ENCODE assay signal across 8 cellular contexts in the genomic region with DNA sequence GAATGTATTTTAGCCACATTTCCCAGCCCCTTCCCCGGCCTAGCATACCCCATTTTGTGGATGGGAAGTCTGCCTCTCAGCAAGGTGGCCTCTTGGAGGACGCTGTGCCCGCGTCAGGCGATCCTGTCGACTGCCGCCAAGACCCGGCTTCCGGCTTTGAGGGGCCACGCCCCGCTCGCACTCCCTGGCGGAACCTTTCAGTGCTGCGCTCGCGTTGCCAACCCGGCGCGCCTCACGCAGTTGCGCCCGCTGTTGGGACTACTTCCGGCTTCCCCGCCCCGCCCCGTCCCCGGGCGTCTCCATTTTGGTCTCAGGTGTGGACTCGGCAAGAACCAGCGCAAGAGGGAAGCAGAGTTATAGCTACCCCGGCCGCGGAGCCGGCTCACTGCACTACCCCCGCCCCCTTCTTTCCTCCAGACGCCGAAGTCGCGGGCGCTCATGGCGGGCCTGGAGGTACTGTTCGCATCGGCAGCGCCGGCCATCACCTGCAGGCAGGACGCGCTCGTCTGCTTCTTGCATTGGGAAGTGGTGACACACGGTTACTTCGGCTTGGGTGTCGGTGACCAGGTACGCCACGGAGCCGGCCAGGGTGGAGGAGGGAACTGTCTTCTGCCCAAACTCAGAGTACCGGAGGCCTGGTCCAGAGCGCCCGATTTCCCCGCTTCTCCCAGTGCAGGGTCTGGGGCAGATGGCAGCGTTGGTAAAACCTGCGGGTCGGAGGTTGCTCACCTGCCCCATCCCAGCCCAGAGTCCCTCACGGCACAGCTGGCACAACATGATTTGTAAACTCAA. TPM values are rescaled to one million over a fixed set of nuclear protein-coding genes. Genes with fewer than 3 reads are reported as not detected.
DNase-seq lines count a peak whose midpoint lies in the region; FAIRE-seq and TF ChIP-seq lines count a peak whose summit lies in the region.

A gene with protein sequence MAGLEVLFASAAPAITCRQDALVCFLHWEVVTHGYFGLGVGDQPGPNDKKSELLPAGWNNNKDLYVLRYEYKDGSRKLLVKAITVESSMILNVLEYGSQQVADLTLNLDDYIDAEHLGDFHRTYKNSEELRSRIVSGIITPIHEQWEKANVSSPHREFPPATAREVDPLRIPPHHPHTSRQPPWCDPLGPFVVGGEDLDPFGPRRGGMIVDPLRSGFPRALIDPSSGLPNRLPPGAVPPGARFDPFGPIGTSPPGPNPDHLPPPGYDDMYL (plus strand): TSS at position 267 of the 792 bp plus-strand sequence. CDS start 172 bp downstream, at position 439.

- peak within 1 kb of the TSS; percentile 59 for H3K27ac ChIP-seq in H1 (ENCODE audit: low read depth, low read length)
- peak within 1 kb of the TSS; percentile 27 for H3K27ac ChIP-seq in mesenchymal stem cell (ENCODE audit: low read length, poor library complexity, severe bottlenecking)

- H3K9me3 ChIP-seq in H1 (ENCODE audit: insufficient read depth in 2 of 2, low read depth in 1 of 2, low read length in 1 of 2): no peaks in the 10 kb centered on the region
- H3K9me3 ChIP-seq in mesenchymal stem cell (ENCODE audit: control insufficient read depth, low read length): no peaks in the 10 kb centered on the region

- peak within 1 kb of the TSS; percentile 89 to 92 for H3K4me2 ChIP-seq in H1 (ENCODE audit: insufficient read depth in 1 of 2, low read depth in 2 of 2, low read length in 2 of 2)
- H3K4me2 ChIP-seq in mesenchymal stem cell (ENCODE audit: low read length, poor library complexity, severe bottlenecking): peak within 1 kb of the TSS; percentile 94

- TF ChIP-seq EP300 in H1 (IDR thresholded peaks at IDR 0.05; ENCODE audit: borderline replicate concordance in 1 of 2, low read depth in 2 of 2, low read length in 2 of 2): peak in 1 of 2 experiments; percentile 77; a peak in 2 of 3 replicates

- H2BK5ac ChIP-seq in H1 (ENCODE audit: low read depth, low read length): peak within 1 kb of the TSS; percentile 85; the same call in 1 of the 2 replicates
- no peak within 1 kb of the TSS for H2BK5ac ChIP-seq in mesenchymal stem cell (ENCODE audit: low read depth, low read length, poor library complexity, severe bottlenecking)

- peaks cover 0 to 7% (median 2%) of the 10 kb centered on the region in 4 experiments; a peak in 4 of 7 replicates for H3K4me1 ChIP-seq in H1 (replicated peaks in 1 of 4; ENCODE audit: control insufficient read depth in 3 of 4, insufficient read depth in 4 of 4, low read length in 3 of 4)
- peaks cover 12% of the 10 kb centered on the region for H3K4me1 ChIP-seq in mesenchymal stem cell (ENCODE audit: control insufficient read depth, insufficient read depth, low read depth, low read length)

- peaks cover 0 to 2% (median 0%) of the 10 kb centered on the region in 4 experiments; a peak in 4 of 8 replicates for H3K36me3 ChIP-seq in H1 (ENCODE audit: control insufficient read depth in 2 of 4, insufficient read depth in 4 of 4, low read length in 3 of 4)
- peaks cover 0 to 9% of the 10 kb centered on the region in 2 experiments for H3K36me3 ChIP-seq in mesenchymal stem cell (ENCODE audit: control insufficient read depth in 1 of 2, insufficient read depth in 2 of 2, low read depth in 1 of 2, low read length in 2 of 2)

- peak within 1 kb of the TSS; percentile 79 to 85 (median 82) for H3K9ac ChIP-seq in H1 (replicated peaks in 1 of 4; ENCODE audit: extremely low read depth in 1 of 4, low read depth in 3 of 4, low read length in 3 of 4)
- peak within 1 kb of the TSS; percentile 95 for H3K9ac ChIP-seq in mesenchymal stem cell (ENCODE audit: low read length)

- peak within 1 kb of the TSS; percentile 48; the same call in 1 of the 2 replicates for H2AK5ac ChIP-seq in H1 (ENCODE audit: low read depth, low read length)
- H2AK5ac ChIP-seq in mesenchymal stem cell (ENCODE audit: low read length, severe bottlenecking): peak within 1 kb of the TSS; percentile 72

- no peak within 1 kb of the TSS for H2BK20ac ChIP-seq in H1 (ENCODE audit: low read length)

- H2BK15ac ChIP-seq in H1 (ENCODE audit: low read length) (0 out of 2 replicates have a peak within 1 kb of the TSS, but pooled peaks have one; percentile 72), mesenchymal stem cell (ENCODE audit: low read depth, poor library complexity, severe bottlenecking) (no peak within 1 kb of the TSS)

- H3K79me2 ChIP-seq in H1 (ENCODE audit: control insufficient read depth in 1 of 2, insufficient read depth in 2 of 2, low read length in 2 of 2): peaks cover 17 to 48% of the 10 kb centered on the region in 2 experiments

- peak within 1 kb of the TSS; percentile 52 for H4K91ac ChIP-seq in H1 (replicated peaks; ENCODE audit: insufficient read length, low read length)
- peak within 1 kb of the TSS; percentile 80 for H4K91ac ChIP-seq in mesenchymal stem cell (ENCODE audit: low read length)

- peak within 1 kb of the TSS; percentile 95 to 98 (median 97) for H3K4me3 ChIP-seq in H1 (ENCODE audit: extremely low read depth in 1 of 4, insufficient read depth in 2 of 4, low read depth in 3 of 4, low read length in 4 of 4)
- H3K4me3 ChIP-seq in mesenchymal stem cell (ENCODE audit: insufficient read depth in 1 of 2, low read depth in 1 of 2, low read length in 2 of 2): peak within 1 kb of the TSS; percentile 92 to 100

- peak within 1 kb of the TSS; percentile 2 for H3K56ac ChIP-seq in H1 (replicated peaks; ENCODE audit: insufficient read length, low read depth, low read length)

- no peak within 1 kb of the TSS for H2BK12ac ChIP-seq in H1 (ENCODE audit: low read depth, low read length)
- H2BK12ac ChIP-seq in mesenchymal stem cell (ENCODE audit: low read length in 2 of 2): peak within 1 kb of the TSS in 1 of 2 experiments; percentile 43

- H3K79me1 ChIP-seq in H1 (ENCODE audit: low read depth, low read length): peaks cover 4% of the 10 kb centered on the region; the same call in 1 of the 2 replicates
- H3K79me1 ChIP-seq in mesenchymal stem cell (replicated peaks; ENCODE audit: low read length, poor library complexity, severe bottlenecking): peaks cover 18% of the 10 kb centered on the region

- TF ChIP-seq RAD21 in H1 (IDR thresholded peaks at IDR 0.05 in 1 of 2, conservative IDR thresholded peaks at IDR 0.05 in 1 of 2; ENCODE audit: low read depth in 2 of 2, low read length in 2 of 2): peak in 1 of 2 experiments; percentile 4; a peak in 1 of 4 replicates

- peak within 1 kb of the TSS; percentile 48 for H3K4ac ChIP-seq in H1 (replicated peaks; ENCODE audit: insufficient read length, low read depth, low read length)
- peak within 1 kb of the TSS; percentile 90 to 98 for H3K4ac ChIP-seq in mesenchymal stem cell (ENCODE audit: low read depth in 1 of 2, low read length in 2 of 2)

- no peak for FAIRE-seq in H1 (lab: Jason Lieb, UNC)

- CTCF ChIA-PET in H1 (lab: Charles Lee; ENCODE audit: partially characterized antibody): interaction anchor here (1.1 to 1.9 kb wide), 4 partner anchors 10 to 162 kb away, joined by 3 to 10 read pairs (median 4); no protein-coding TSS in a partner anchor

- TF ChIP-seq CTCF in GM20000 (IDR thresholded peaks at IDR 0.05; ENCODE audit: extremely low read depth, missing control alignments) (no peak), H1 (IDR thresholded peaks at IDR 0.05; ENCODE audit: control extremely low read depth in 1 of 3, insufficient read depth in 1 of 3, low read depth in 1 of 3, low read length in 3 of 3) (no peak)

- peak within 1 kb of the TSS; percentile 95 for H2AFZ ChIP-seq in H1 (ENCODE audit: low read length)
- peak within 1 kb of the TSS; percentile 87 for H2AFZ ChIP-seq in mesenchymal stem cell (ENCODE audit: low read depth, low read length)

- WGBS in H1 (ENCODE audit: extremely low coverage in 1 of 2, insufficient coverage in 1 of 2, insufficient read length in 1 of 2, insufficient replicate concordance in 2 of 2, low coverage in 1 of 2, low lambda C conversion rate in 2 of 2, missing lambda C conversion rate in 1 of 2), 2 experiments: 1% methylated on average over 47 of the region's 62 CpGs; no CpG with 5 or more reads in 1 of the 2 experiments
- under 1% methylated on average over 59 of the region's 62 CpGs for WGBS in mesenchymal stem cell

- H3K23ac ChIP-seq in H1 (ENCODE audit: insufficient read length): no peak within 1 kb of the TSS
- peak within 1 kb of the TSS in 1 of 2 experiments; percentile 96 for H3K23ac ChIP-seq in mesenchymal stem cell (ENCODE audit: low read length in 2 of 2)

- H2BK120ac ChIP-seq in H1 (replicated peaks; ENCODE audit: low read depth, low read length) (peak within 1 kb of the TSS; percentile 69), mesenchymal stem cell (ENCODE audit: low read depth, low read length) (no peak within 1 kb of the TSS)

- H4K8ac ChIP-seq in H1 (ENCODE audit: extremely low read depth, insufficient read depth, low read length) (peak within 1 kb of the TSS; percentile 97), mesenchymal stem cell (ENCODE audit: low read length) (peak within 1 kb of the TSS; percentile 92)

- peaks cover 11% of the 10 kb centered on the region; the same call in 1 of the 2 replicates for H3K23me2 ChIP-seq in H1 (ENCODE audit: low read depth, low read length)

- H4K20me1 ChIP-seq in H1 (replicated peaks in 1 of 2; ENCODE audit: control insufficient read depth in 1 of 2, insufficient read depth in 2 of 2, low read length in 2 of 2): peaks cover 0 to 3% of the 10 kb centered on the region in 2 experiments

- no peak within 1 kb of the TSS for H3K14ac ChIP-seq in H1 (ENCODE audit: insufficient read length)
- H3K14ac ChIP-seq in mesenchymal stem cell (ENCODE audit: low read length in 2 of 2): peak within 1 kb of the TSS in 1 of 2 experiments; percentile 91

- H4K5ac ChIP-seq in H1 (ENCODE audit: insufficient read length, low read depth, low read length): no peak within 1 kb of the TSS

- DNase-seq in COLO668 (lab: John Stamatoyannopoulos, UW; ENCODE audit: unreplicated experiment) (peak; percentile 98), GM20000 (ENCODE audit: low spot score) (peak; percentile 91), HT-29 (ENCODE audit: low spot score) (peak; percentile 92), NOMO-1 (lab: John Stamatoyannopoulos, UW; ENCODE audit: unreplicated experiment in 2 of 2) (peak; percentile 86 to 91), H1 (ENCODE audit: low read depth in 1 of 2, low spot score in 2 of 2) (peak; percentile 80 to 98), mesenchymal stem cell (peak; percentile 90)
- peak; percentile 87 to 91 for DNase-seq in activated CD8-positive, alpha-beta memory T cell treated with anti-CD3 and anti-CD28 coated beads for 4 hours (ENCODE audit: low read depth in 2 of 2)
- DNase-seq in stimulated activated CD8-positive, alpha-beta memory T cell treated with anti-CD3 and anti-CD28 coated beads, Interleukin-12 subunit alpha, Interleukin-12 subunit beta, amount 100 ng/mL, for 4 hours (ENCODE audit: low read depth): peak; percentile 92

- H3K18ac ChIP-seq in H1 (ENCODE audit: extremely low read depth, low read length) (peak within 1 kb of the TSS; percentile 83; the same call in 1 of the 2 replicates), mesenchymal stem cell (ENCODE audit: low read depth in 1 of 2, low read length in 2 of 2) (peak within 1 kb of the TSS; percentile 67 to 86)

- POLR2A ChIA-PET in H1 (lab: Charles Lee; ENCODE audit: partially characterized antibody): interaction anchor here (0.7 to 2.3 kb wide), 7 partner anchors 10 to 337 kb away, joined by 3 to 5 read pairs (median 3); no protein-coding TSS in a partner anchor

- peak; percentile 25 to 89 for TF ChIP-seq POLR2A in H1 (IDR thresholded peaks at IDR 0.05; ENCODE audit: control extremely low read depth in 1 of 2, low read depth in 2 of 2, low read length in 2 of 2)

- H3K27me3 ChIP-seq in H1 (replicated peaks in 1 of 4; ENCODE audit: control insufficient read depth in 3 of 4, extremely low read depth in 1 of 4, insufficient read depth in 3 of 4, low read length in 3 of 4) (no peaks in the 10 kb centered on the region), mesenchymal stem cell (ENCODE audit: control insufficient read depth in 1 of 2, insufficient read depth in 1 of 2, low read length in 2 of 2) (no peaks in the 10 kb centered on the region)

RNA-seq across cellular contexts. Expression of the gene that starts here (rescaled TPM):
- 47.2 and 50.7 TPM in 2 replicates for total RNA-seq in HT-29 (2014; rRNA removed; shearing (Covaris generic))
- total RNA-seq in H1 (2021; fragmentation: NEBNext Ultra II Directional; extraction: Animal tissue kit (Norgen Biotek cat#: 25700)): 106 and 118 TPM in 2 replicates
- 159 and 326 TPM in 2 replicates for polyA plus RNA-seq in H1 (2011; rRNA removed)
- polyA plus RNA-seq in H1 (2011; cell fraction: cytosol; rRNA removed): 81.8 TPM
- polyA plus RNA-seq in H1 (2011; cell fraction: nucleus; rRNA removed): 51.4 TPM
- 99.6 to 132 TPM (median 109 TPM) in 4 replicates for polyA plus RNA-seq in H1 (2012, experiment 1 of 2)
- 90.3 TPM for polyA plus RNA-seq in H1 (2012, experiment 2 of 2)
- polyA plus RNA-seq in H1 (2013, experiment 1 of 2): 42.6 TPM
- 45.6 TPM for polyA plus RNA-seq in H1 (2013, experiment 2 of 2)
- polyA minus RNA-seq in H1 (2011; rRNA and poly(A)+ RNA removed): 76.1 and 76.9 TPM in 2 replicates
- 30.3 TPM for polyA minus RNA-seq in H1 (2011; cell fraction: cytosol; rRNA and poly(A)+ RNA removed)
- polyA minus RNA-seq in H1 (2011; cell fraction: nucleus; rRNA and poly(A)+ RNA removed): 33.9 TPM
- polyA plus RNA-seq in mesenchymal stem cell (2013, experiment 1 of 2): 105 TPM
- 107 TPM for polyA plus RNA-seq in mesenchymal stem cell (2013, experiment 2 of 2)

Comparison
In these comparisons a context has a peak if more than half of its experiments do, and no peak if none do; other contexts are left out.
1. Peak in every context shown above with its lines: DNase-seq, H3K4me3 ChIP-seq and H3K27ac ChIP-seq.